21 cellular contexts compared by ENCODE assay signal in the genomic region with DNA sequence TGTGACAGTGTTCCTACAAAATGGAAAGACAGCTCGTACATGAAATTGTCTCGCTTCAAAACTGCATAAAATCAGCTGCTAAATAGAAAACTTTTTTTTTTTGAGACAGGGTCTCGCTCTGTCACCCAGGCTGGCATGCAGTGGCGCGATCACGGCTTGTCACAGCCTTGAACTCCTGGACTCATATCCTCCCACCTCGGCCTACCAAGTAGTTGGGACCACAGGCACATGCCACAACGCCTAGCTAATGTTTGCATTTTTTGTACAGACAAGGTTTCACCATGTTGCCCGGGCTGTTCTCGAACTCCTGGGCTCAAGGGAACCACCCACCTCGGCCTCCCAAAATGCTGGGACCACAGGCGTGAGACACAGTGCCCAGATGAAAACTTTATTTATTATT. TPM values are rescaled to one million over a fixed set of nuclear protein-coding genes. Genes with fewer than 3 reads are reported as not detected.
DNase-seq lines count a peak whose midpoint lies in the region; ATAC-seq and TF ChIP-seq lines count a peak whose summit lies in the region.
"Had no signal": no experiment of that assay in that cellular context is flagged by ENCODE, and none has a peak within 500 bp of the region (broad histone marks: within the 10 kb centered on the region; RNA-seq: fewer than 3 reads in every experiment).

No MANE protein-coding gene starts in this region.

- H3K4me2 ChIP-seq in DND-41 (ENCODE audit: insufficient read depth, low read length) (peak overlapping the region; percentile 84; the same call in 1 of the 2 replicates), PC-3 (ENCODE audit: low read length) (0 out of 2 replicates have a peak overlapping the region, but pooled peaks have one; percentile 96)

- no peaks in the 10 kb centered on the region for H3K9me3 ChIP-seq in DND-41 (ENCODE audit: insufficient read depth, low read length, severe bottlenecking)
- H3K9me3 ChIP-seq in PC-3 (ENCODE audit: low read length), result no peaks in the 10 kb centered on the region
- H3K9me3 ChIP-seq: MG63, SJCRH30 had no signal

- DNase-seq in DND-41, result no peak
- DNase-seq in PC-3, result no peak
- peak; percentile 71 for DNase-seq in mesenteric fat pad (ENCODE audit: low spot score)
- DNase-seq: activated CD4-positive, alpha-beta memory T cell treated with anti-CD3 and anti-CD28 coated beads for 36 hours; activated gamma-delta T cell treated with Interleukin-2 at 50 U/mL for 16 hours; DMS53; GF-D8; kidney; MG63; NCI-H146; NCI-H510A; occipital lobe; SJCRH30; stimulated activated naive B cell treated with anti-CD40 and anti-IgM and Interleukin-4, amounts not matched to agents 10 μg/mL and 1 μg/mL and 100 μg/mL, for 72 hours; WERI-Rb-1 had no signal

- peaks cover 50% of the 10 kb centered on the region for H3K36me3 ChIP-seq in DND-41 (ENCODE audit: insufficient read depth, low read length)
- H3K36me3 ChIP-seq in PC-3 (ENCODE audit: low read depth, low read length), result peaks cover 31% of the 10 kb centered on the region
- H3K36me3 ChIP-seq: cardiac muscle cell, SJCRH30 had no signal

- peaks cover 93% of the 10 kb centered on the region for H3K79me2 ChIP-seq in DND-41 (ENCODE audit: insufficient read depth, low read length)
- peaks cover 86% of the 10 kb centered on the region for H3K79me2 ChIP-seq in PC-3 (ENCODE audit: low read length)

- H3K4me1 ChIP-seq in DND-41 (ENCODE audit: insufficient read depth, low read length) (peaks cover 62% of the 10 kb centered on the region), PC-3 (ENCODE audit: insufficient read depth, low read length) (peaks cover 15% of the 10 kb centered on the region)
- H3K4me1 ChIP-seq: SJCRH30 had no signal

- no peaks in the 10 kb centered on the region for H3K9me2 ChIP-seq in PC-3 (replicated peaks; ENCODE audit: low read length)

- POLR2A ChIA-PET in PC-3 (lab: Charles Lee; ENCODE audit: unreplicated experiment), result interaction anchor here (0.7 kb wide), 1 partner anchor 25 kb away, joined by 3 read pairs; no protein-coding TSS in a partner anchor

- H3K9ac ChIP-seq in DND-41 (ENCODE audit: low read depth, low read length), result no peak overlapping the region
- H3K9ac ChIP-seq in PC-3 (ENCODE audit: low read length), result no peak overlapping the region

- ATAC-seq in DND-41 (ENCODE audit: insufficient read depth, low read depth) (no peak), PC-3 (no peak), HG02610 (IDR thresholded peaks at IDR 0.05; ENCODE audit: unreplicated experiment) (no peak), GM21423 (IDR thresholded peaks at IDR 0.05; ENCODE audit: unreplicated experiment) (no peak)
- ATAC-seq: HCT116; stimulated activated naive B cell treated with anti-CD40 and anti-IgM and Interleukin-4, amounts not matched to agents 10 μg/mL and 1 μg/mL and 100 μg/mL, for 72 hours had no signal

- H3K27ac ChIP-seq in DND-41 (ENCODE audit: low read length) (no peak overlapping the region), PC-3 (ENCODE audit: low read length) (no peak overlapping the region)
- H3K27ac ChIP-seq: cardiac muscle cell, SJCRH30, WERI-Rb-1 had no signal

- CTCF ChIA-PET in PC-3 (lab: Charles Lee), result interaction anchor here (0.7 kb wide), 1 partner anchor 41 kb away, joined by 5 read pairs; no protein-coding TSS in a partner anchor

- no TSS peak for BruUV-seq in PC-3 (replicated peaks; lab: Mats Ljungman, UMichigan)

- no peaks in the 10 kb centered on the region for H3F3A ChIP-seq in PC-3 (ENCODE audit: low read length, unreplicated experiment)

- H3K4me3 ChIP-seq in DND-41 (ENCODE audit: low read depth in 1 of 2, low read length in 2 of 2) (peak overlapping the region in 1 of 2 experiments; percentile 22; a peak in 1 of 4 replicates), PC-3 (ENCODE audit: low read length) (no peak overlapping the region)
- H3K4me3 ChIP-seq: cardiac muscle cell, lung, MG63, SJCRH30, skin epidermis had no signal

- no peaks in the 10 kb centered on the region for H3K27me3 ChIP-seq in DND-41 (ENCODE audit: insufficient read depth, low read length, poor library complexity)
- no peaks in the 10 kb centered on the region for H3K27me3 ChIP-seq in PC-3 (ENCODE audit: low read length)
- H3K27me3 ChIP-seq: cardiac muscle cell, MG63, SJCRH30 had no signal

- no peak for TF ChIP-seq CTCF in DND-41 (IDR thresholded peaks at IDR 0.05; ENCODE audit: borderline replicate concordance, extremely low read depth, low read length, poor library complexity, severe bottlenecking)
- TF ChIP-seq CTCF in PC-3 (conservative IDR thresholded peaks at IDR 0.05; ENCODE audit: low read depth, low read length), result no peak

- H2AFZ ChIP-seq in DND-41 (ENCODE audit: low read depth, low read length) (no peak overlapping the region), PC-3 (ENCODE audit: low read length) (no peak overlapping the region)

- intact Hi-C loops in PC-3 (cut with micrococcal nuclease), result loop anchor here (10.0 kb wide), 1 partner anchor 50 kb away; no protein-coding TSS in a partner anchor

- H4K20me1 ChIP-seq in DND-41 (ENCODE audit: insufficient read depth, low read length) (peaks cover 75% of the 10 kb centered on the region), PC-3 (ENCODE audit: low read length) (peaks cover 74% of the 10 kb centered on the region)

RNA-seq across cellular contexts. Expression of a gene that starts 3.2 kb away (rescaled TPM):
- 148 and 159 TPM in 2 replicates for total RNA-seq in PC-3 (2014; rRNA removed)
- 107 TPM for total RNA-seq in mesenteric fat pad

RNA-seq across cellular contexts. Expression of a gene that starts 20.7 kb away (rescaled TPM):
- total RNA-seq in PC-3 (2014; rRNA removed) (45.7 and 56.8 TPM in 2 replicates), mesenteric fat pad (18.8 TPM)
- total RNA-seq: SJCRH30 had no signal

RNA-seq across cellular contexts. Expression of a gene that starts 33.7 kb away (rescaled TPM):
- 52.8 and 66.9 TPM in 2 replicates for total RNA-seq in PC-3 (2014; rRNA removed)
- total RNA-seq in mesenteric fat pad, result 85.9 TPM

RNA-seq across cellular contexts. Expression of a gene that starts 49.1 kb away (rescaled TPM):
- total RNA-seq in PC-3 (2014; rRNA removed) (38.9 and 50.7 TPM in 2 replicates), mesenteric fat pad (31.7 TPM)
